In genomic region chr10:17712053-17712452, GRCh38 we compare ENCODE assay signal across 1 cellular context.
TF ChIP-seq lines count a peak whose summit lies in the region.

No MANE protein-coding gene starts in this region.

TF ChIP-seq in HepG2, 621 proteins besides CTCF, POLR2A, EP300 and RAD21:
- TF ChIP-seq HIC2 (CRISPR knock-in tag; IDR thresholded peaks at IDR 0.05; ENCODE audit: low read depth) (no peak), ZNF629 (CRISPR knock-in tag; conservative IDR thresholded peaks at IDR 0.05) (peak; percentile 59)
